Comparison of ENCODE assay signal across 20 cellular contexts in the genomic region with DNA sequence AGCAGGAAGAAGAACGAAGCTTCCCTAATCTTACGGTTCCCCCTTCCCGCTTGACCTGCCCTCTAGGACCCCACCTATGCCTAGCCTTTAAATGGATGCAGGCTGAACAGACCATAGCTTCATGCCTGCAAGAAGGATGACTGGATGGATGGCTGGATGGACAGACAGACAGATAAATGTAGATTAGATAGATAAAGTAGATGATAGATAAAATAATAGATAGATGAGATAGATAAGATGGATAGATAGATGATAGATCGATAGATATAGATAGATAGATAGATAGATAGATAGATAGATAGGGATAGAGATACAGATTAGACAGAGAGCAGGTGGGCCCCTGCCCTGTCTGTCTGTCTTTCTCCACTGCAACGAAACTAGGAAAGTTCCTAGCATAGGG.
"Had no signal": no experiment of that assay in that cellular context is flagged by ENCODE, and none has a peak within 500 bp of the region (broad histone marks: within the 10 kb centered on the region; RNA-seq: fewer than 3 reads in every experiment).

No MANE protein-coding gene starts in this region.

- H3K27me3 Mint-ChIP-seq: activated CD4-positive, alpha-beta memory T cell treated with anti-CD3 and anti-CD28 coated beads, Interleukin-2, amount 10 ng/mL, durations not matched to agents 7 days and 5 days; activated CD4-positive, alpha-beta T cell treated with anti-CD3 and anti-CD28 coated beads for 36 hours; brain; central memory CD8-positive, alpha-beta T cell had no signal

- ATAC-seq: activated CD4-positive, alpha-beta T cell treated with anti-CD3 and anti-CD28 coated beads for 36 hours had no signal

- H3K4me3 Mint-ChIP-seq: activated CD4-positive, alpha-beta memory T cell treated with anti-CD3 and anti-CD28 coated beads, Interleukin-2, amount 10 ng/mL, durations not matched to agents 7 days and 5 days; activated CD4-positive, alpha-beta T cell treated with anti-CD3 and anti-CD28 coated beads for 36 hours; brain; central memory CD8-positive, alpha-beta T cell; T-helper 1 cell treated with Interleukin-12 subunit alpha and Interleukin-12 subunit beta and Interleukin-4 antibody, amounts not matched to agents 30 μg/mL and 1 μg/mL, for 36 hours had no signal

- H3K9me3 Mint-ChIP-seq: activated CD4-positive, alpha-beta memory T cell treated with anti-CD3 and anti-CD28 coated beads, Interleukin-2, amount 10 ng/mL, durations not matched to agents 7 days and 5 days; brain; central memory CD8-positive, alpha-beta T cell; T-helper 1 cell treated with Interleukin-12 subunit alpha and Interleukin-12 subunit beta and Interleukin-4 antibody, amounts not matched to agents 30 μg/mL and 1 μg/mL, for 36 hours had no signal

- H3K4me1 Mint-ChIP-seq: activated CD4-positive, alpha-beta memory T cell treated with anti-CD3 and anti-CD28 coated beads, Interleukin-2, amount 10 ng/mL, durations not matched to agents 7 days and 5 days; activated CD4-positive, alpha-beta T cell treated with anti-CD3 and anti-CD28 coated beads for 36 hours; brain; central memory CD8-positive, alpha-beta T cell had no signal

- H3K9me3 ChIP-seq: Peyer's patch had no signal

- DNase-seq: activated CD4-positive, alpha-beta memory T cell treated with anti-CD3 and anti-CD28 coated beads, Interleukin-2, amount 10 ng/mL, durations not matched to agents 7 days and 5 days; activated CD4-positive, alpha-beta T cell treated with anti-CD3 and anti-CD28 coated beads for 36 hours; activated CD4-positive, alpha-beta T cell treated with anti-CD3 and anti-CD28 coated beads, Interleukin-2, amount 50 U/mL, for 1 hour; activated naive CD4-positive, alpha-beta T cell treated with anti-CD3 and anti-CD28 coated beads, Interleukin-2, amount 50 U/mL, for 16 hours; amygdala; IMR-90; KG1; NCI-H1092; NCI-H1417; NCI-H1930; NCI-H345; NCI-H510A; NCI-H526 treated with DMSO at 0.1 percent for 48 hours; NCI-H82; Peyer's patch; SHP77; T1000 had no signal

- H3K27ac Mint-ChIP-seq: activated CD4-positive, alpha-beta memory T cell treated with anti-CD3 and anti-CD28 coated beads, Interleukin-2, amount 10 ng/mL, durations not matched to agents 7 days and 5 days; activated CD4-positive, alpha-beta T cell treated with anti-CD3 and anti-CD28 coated beads for 36 hours; T-helper 1 cell treated with Interleukin-12 subunit alpha and Interleukin-12 subunit beta and Interleukin-4 antibody, amounts not matched to agents 30 μg/mL and 1 μg/mL, for 36 hours had no signal
